1 cellular context compared by ENCODE assay signal in the genomic region with DNA sequence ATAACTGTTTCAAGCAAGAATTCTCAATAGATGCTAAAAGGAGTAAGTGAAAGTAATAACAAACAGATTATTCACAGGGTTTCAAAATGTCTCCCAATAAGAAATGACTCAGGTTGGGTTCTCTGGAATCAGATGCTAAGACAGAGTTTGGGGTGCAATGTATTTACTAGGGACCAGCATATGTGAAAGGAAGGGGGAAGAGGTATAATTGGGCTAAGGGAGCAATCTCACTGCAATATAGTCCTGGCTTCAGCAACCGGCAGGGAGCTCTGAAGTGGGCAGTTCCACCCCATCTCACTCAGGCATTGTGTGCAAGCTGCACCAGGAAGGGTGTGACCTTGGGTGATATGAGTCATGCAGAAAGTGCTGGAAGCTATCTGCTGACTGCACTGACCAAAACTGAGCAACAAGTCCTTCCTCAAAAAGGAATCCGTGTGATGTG.
TF ChIP-seq lines count a peak whose summit lies in the region.

No MANE protein-coding gene starts in this region.

TF ChIP-seq in WTC11, 78 proteins besides CTCF, POLR2A, EP300 and RAD21 (continued from another document):
- TF ChIP-seq, protein P1, sequence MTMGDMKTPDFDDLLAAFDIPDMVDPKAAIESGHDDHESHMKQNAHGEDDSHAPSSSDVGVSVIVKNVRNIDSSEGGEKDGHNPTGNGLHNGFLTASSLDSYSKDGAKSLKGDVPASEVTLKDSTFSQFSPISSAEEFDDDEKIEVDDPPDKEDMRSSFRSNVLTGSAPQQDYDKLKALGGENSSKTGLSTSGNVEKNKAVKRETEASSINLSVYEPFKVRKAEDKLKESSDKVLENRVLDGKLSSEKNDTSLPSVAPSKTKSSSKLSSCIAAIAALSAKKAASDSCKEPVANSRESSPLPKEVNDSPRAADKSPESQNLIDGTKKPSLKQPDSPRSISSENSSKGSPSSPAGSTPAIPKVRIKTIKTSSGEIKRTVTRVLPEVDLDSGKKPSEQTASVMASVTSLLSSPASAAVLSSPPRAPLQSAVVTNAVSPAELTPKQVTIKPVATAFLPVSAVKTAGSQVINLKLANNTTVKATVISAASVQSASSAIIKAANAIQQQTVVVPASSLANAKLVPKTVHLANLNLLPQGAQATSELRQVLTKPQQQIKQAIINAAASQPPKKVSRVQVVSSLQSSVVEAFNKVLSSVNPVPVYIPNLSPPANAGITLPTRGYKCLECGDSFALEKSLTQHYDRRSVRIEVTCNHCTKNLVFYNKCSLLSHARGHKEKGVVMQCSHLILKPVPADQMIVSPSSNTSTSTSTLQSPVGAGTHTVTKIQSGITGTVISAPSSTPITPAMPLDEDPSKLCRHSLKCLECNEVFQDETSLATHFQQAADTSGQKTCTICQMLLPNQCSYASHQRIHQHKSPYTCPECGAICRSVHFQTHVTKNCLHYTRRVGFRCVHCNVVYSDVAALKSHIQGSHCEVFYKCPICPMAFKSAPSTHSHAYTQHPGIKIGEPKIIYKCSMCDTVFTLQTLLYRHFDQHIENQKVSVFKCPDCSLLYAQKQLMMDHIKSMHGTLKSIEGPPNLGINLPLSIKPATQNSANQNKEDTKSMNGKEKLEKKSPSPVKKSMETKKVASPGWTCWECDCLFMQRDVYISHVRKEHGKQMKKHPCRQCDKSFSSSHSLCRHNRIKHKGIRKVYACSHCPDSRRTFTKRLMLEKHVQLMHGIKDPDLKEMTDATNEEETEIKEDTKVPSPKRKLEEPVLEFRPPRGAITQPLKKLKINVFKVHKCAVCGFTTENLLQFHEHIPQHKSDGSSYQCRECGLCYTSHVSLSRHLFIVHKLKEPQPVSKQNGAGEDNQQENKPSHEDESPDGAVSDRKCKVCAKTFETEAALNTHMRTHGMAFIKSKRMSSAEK (CRISPR knock-in tag; IDR thresholded peaks at IDR 0.05; ENCODE audit: borderline replicate concordance), result no peak
- no peak for TF ChIP-seq JUN (CRISPR knock-in tag; IDR thresholded peaks at IDR 0.05)
- TF ChIP-seq EMX1 (CRISPR knock-in tag; IDR thresholded peaks at IDR 0.05), result no peak
- TF ChIP-seq RELA (CRISPR knock-in tag; IDR thresholded peaks at IDR 0.05; ENCODE audit: borderline replicate concordance), result no peak
- TF ChIP-seq, protein P2, sequence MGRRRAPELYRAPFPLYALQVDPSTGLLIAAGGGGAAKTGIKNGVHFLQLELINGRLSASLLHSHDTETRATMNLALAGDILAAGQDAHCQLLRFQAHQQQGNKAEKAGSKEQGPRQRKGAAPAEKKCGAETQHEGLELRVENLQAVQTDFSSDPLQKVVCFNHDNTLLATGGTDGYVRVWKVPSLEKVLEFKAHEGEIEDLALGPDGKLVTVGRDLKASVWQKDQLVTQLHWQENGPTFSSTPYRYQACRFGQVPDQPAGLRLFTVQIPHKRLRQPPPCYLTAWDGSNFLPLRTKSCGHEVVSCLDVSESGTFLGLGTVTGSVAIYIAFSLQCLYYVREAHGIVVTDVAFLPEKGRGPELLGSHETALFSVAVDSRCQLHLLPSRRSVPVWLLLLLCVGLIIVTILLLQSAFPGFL (CRISPR knock-in tag; IDR thresholded peaks at IDR 0.05; ENCODE audit: borderline replicate concordance), result no peak
- no peak for TF ChIP-seq SMAD3 (CRISPR knock-in tag; IDR thresholded peaks at IDR 0.05; ENCODE audit: borderline replicate concordance)
- TF ChIP-seq, protein P3, sequence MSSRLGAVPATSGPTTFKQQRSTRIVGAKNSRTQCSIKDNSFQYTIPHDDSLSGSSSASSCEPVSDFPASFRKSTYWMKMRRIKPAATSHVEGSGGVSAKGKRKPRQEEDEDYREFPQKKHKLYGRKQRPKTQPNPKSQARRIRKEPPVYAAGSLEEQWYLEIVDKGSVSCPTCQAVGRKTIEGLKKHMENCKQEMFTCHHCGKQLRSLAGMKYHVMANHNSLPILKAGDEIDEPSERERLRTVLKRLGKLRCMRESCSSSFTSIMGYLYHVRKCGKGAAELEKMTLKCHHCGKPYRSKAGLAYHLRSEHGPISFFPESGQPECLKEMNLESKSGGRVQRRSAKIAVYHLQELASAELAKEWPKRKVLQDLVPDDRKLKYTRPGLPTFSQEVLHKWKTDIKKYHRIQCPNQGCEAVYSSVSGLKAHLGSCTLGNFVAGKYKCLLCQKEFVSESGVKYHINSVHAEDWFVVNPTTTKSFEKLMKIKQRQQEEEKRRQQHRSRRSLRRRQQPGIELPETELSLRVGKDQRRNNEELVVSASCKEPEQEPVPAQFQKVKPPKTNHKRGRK (CRISPR knock-in tag; IDR thresholded peaks at IDR 0.05; ENCODE audit: borderline replicate concordance), result no peak
- no peak for TF ChIP-seq KAT7 (CRISPR knock-in tag; IDR thresholded peaks at IDR 0.05; ENCODE audit: borderline replicate concordance)
- no peak for TF ChIP-seq ZNF317 (CRISPR knock-in tag; IDR thresholded peaks at IDR 0.05; ENCODE audit: borderline replicate concordance, low read depth)
